In the genomic region with DNA sequence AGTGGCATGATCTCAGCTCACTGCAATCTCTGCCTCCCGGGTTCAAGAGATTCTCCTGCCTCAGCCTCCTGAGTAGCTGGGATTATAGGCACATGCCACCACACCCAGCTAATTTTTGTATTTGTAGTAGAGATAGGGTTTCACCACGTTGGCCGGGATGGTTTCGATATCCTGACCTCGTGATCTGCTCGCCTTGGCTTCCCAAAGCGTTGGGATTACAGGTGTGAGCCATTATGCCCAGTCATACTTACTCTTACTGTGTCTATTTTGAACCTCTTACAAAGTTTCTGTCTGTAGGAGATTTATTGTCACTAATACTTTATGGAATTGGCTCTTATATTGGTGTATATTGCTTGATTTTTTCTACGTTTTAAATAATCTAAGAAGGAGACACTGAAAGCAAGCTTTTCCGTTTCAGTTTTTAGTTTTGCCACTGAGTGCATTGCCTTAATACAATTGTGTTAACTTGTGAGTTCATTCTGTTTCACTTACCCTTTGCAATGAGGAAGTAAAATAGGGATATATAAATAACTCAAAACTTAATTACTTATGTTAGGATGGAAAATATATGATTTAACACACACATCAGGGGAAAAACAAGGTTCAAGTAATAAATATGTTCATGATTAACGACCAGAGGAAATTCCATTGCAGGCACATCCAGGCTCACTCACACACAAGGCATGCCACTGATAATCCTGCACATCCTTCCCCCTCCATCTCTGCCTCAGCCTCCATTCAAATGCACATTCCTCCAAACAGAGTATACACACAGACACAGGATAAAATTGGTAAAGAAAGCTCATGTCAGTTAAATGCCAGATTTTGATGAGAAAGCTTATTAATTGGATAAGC, we compare ENCODE assay signal across 14 cellular contexts.
DNase-seq lines count a peak whose midpoint lies in the region; ATAC-seq and TF ChIP-seq lines count a peak whose summit lies in the region.
"Had no signal": no experiment of that assay in that cellular context is flagged by ENCODE, and none has a peak within 500 bp of the region (broad histone marks: within the 10 kb centered on the region; RNA-seq: fewer than 3 reads in every experiment).

No MANE protein-coding gene starts in this region.

- no peaks in the 10 kb centered on the region for H3K36me3 ChIP-seq in brain microvascular endothelial cell (replicated peaks)
- H3K36me3 ChIP-seq: BLaER1 had no signal

- H3K4me3 ChIP-seq in AG04450 (ENCODE audit: low read depth, low read length) (no peak overlapping the region), brain microvascular endothelial cell (ENCODE audit: low read depth, low read length) (no peak overlapping the region)
- H3K4me3 ChIP-seq: BLaER1 had no signal

- TF ChIP-seq CTCF in AG04450 (IDR thresholded peaks at IDR 0.05; ENCODE audit: low read depth, low read length) (no peak), brain microvascular endothelial cell (IDR thresholded peaks at IDR 0.05; ENCODE audit: low read depth, low read length, missing control alignments) (no peak)

- no peaks in the 10 kb centered on the region for H3K27me3 ChIP-seq in AG04450 (ENCODE audit: control insufficient read depth, insufficient read depth, low read length)
- no peaks in the 10 kb centered on the region for H3K27me3 ChIP-seq in brain microvascular endothelial cell (replicated peaks)
- H3K27me3 ChIP-seq: BLaER1 had no signal

- POLR2A ChIA-PET in AG04450 (lab: Yijun Ruan, JAX), result interaction anchor here (1.1 kb wide), 1 partner anchor 52 kb away, joined by 3 read pairs; no protein-coding TSS in a partner anchor

- DNase-seq in AG04450 (ENCODE audit: low read depth, low spot score) (peak; percentile 41), HS-27A (ENCODE audit: low read depth) (peak; percentile 71), brain microvascular endothelial cell (peak; percentile 61), lung microvascular endothelial cell (ENCODE audit: low read depth in 2 of 2) (peak; percentile 91 to 92), iPS-NIHi11 (ENCODE audit: low spot score) (no peak), T-helper 9 cell (no peak), NCI-H1694 treated with DMSO at 0.1 percent for 48 hours (lab: John Stamatoyannopoulos, UW) (no peak)
- DNase-seq: activated CD4-positive, alpha-beta T cell treated with anti-CD3 and anti-CD28 coated beads, Interleukin-2, amount 10 ng/mL, durations not matched to agents 24 days and 14 days; stimulated activated CD8-positive, alpha-beta memory T cell treated with anti-CD3 and anti-CD28 coated beads, Interleukin-4, amount 100 ng/mL, for 48 hours; SW 1271 had no signal

- CTCF ChIA-PET in AG04450 (lab: Charles Lee), result interaction anchor here (1.0 to 1.8 kb wide), 3 partner anchors 10 to 144 kb away, joined by 5 read pairs; no protein-coding TSS in a partner anchor

- in situ Hi-C loops in brain microvascular endothelial cell (cut with HindIII; ENCODE audit: low pct_ligation_motif_present, low sequenced_read_pairs), result no loop called here

- H3K27ac ChIP-seq in AG04450 (ENCODE audit: low read depth, low read length) (peak overlapping the region; percentile 62), brain microvascular endothelial cell (peak overlapping the region; percentile 53)
- H3K27ac ChIP-seq: BLaER1, epithelial cell of prostate had no signal

- peaks cover 5% of the 10 kb centered on the region; the same call in 1 of the 2 replicates for H3K9me3 ChIP-seq in AG04450 (ENCODE audit: control insufficient read depth, insufficient read depth, low read length)

- ATAC-seq in GM19328 (IDR thresholded peaks at IDR 0.05; ENCODE audit: unreplicated experiment), result no peak
- ATAC-seq: activated T-helper 17 cell treated with anti-CD3 and anti-CD28 coated beads, Interleukin-2, amount 50 U/mL, for 72 hours had no signal

Comparison
In these comparisons a context has a peak if more than half of its experiments do, and no peak if none do; other contexts are left out.
1. DNase-seq: peak in AG04450 (single experiment), HS-27A (single experiment), brain microvascular endothelial cell (single experiment) and lung microvascular endothelial cell (2 of 2); none in iPS-NIHi11 (single experiment), T-helper 9 cell (single experiment) and NCI-H1694 treated with DMSO at 0.1 percent for 48 hours (single experiment).